Comparison of ENCODE assay signal across 13 cellular contexts in genomic region chr14:100212476-100213333, GRCh38. TPM values are rescaled to one million over a fixed set of nuclear protein-coding genes. Genes with fewer than 3 reads are reported as not detected.
DNase-seq lines count a peak whose midpoint lies in the region; ATAC-seq and TF ChIP-seq lines count a peak whose summit lies in the region.
"Had no signal": no experiment of that assay in that cellular context is flagged by ENCODE, and none has a peak within 500 bp of the region (broad histone marks: within the 10 kb centered on the region; RNA-seq: fewer than 3 reads in every experiment).

No MANE protein-coding gene starts in this region.

- in situ Hi-C loops in SK-MEL-5 (cut with HindIII; ENCODE audit: low pct_unique_long_range_greater_than_20kb, low sequenced_read_pairs): no loop called here

- H3K27ac ChIP-seq in psoas muscle: peak overlapping the region; percentile 98
- H3K27ac ChIP-seq in right atrium auricular region: peak overlapping the region in 1 of 2 donors; percentile 98

- H3K27ac Mint-ChIP-seq in activated T-cell treated with anti-CD3 and anti-CD28 coated beads, Interleukin-2, amount 50 U/mL, for 24 hours: peak overlapping the region; percentile 93
- peak overlapping the region; percentile 17 for H3K27ac Mint-ChIP-seq in central memory CD8-positive, alpha-beta T cell (ENCODE audit: low read depth)

- no peaks in the 10 kb centered on the region for H3K27me3 Mint-ChIP-seq in activated T-cell treated with anti-CD3 and anti-CD28 coated beads, Interleukin-2, amount 50 U/mL, for 24 hours
- H3K27me3 Mint-ChIP-seq in central memory CD8-positive, alpha-beta T cell: no peaks in the 10 kb centered on the region

- H3K36me3 Mint-ChIP-seq in activated T-cell treated with anti-CD3 and anti-CD28 coated beads, Interleukin-2, amount 50 U/mL, for 24 hours (ENCODE audit: low read depth): peaks cover 4% of the 10 kb centered on the region
- H3K36me3 Mint-ChIP-seq in central memory CD8-positive, alpha-beta T cell (ENCODE audit: insufficient read depth): peaks cover 3% of the 10 kb centered on the region

- H3K27me3 ChIP-seq in psoas muscle (ENCODE audit: insufficient read depth in 3 of 3, low read length in 2 of 3) (no peaks in the 10 kb centered on the region), right atrium auricular region (no peaks in the 10 kb centered on the region)

- WGBS in psoas muscle, 3 donors: 89 to 93% (median 89%) methylated on average over 7 of the region's 7 CpGs

- no peak for ATAC-seq in central memory CD8-positive, alpha-beta T cell (replicated peaks; ENCODE audit: extremely low read depth, poor library complexity, severe bottlenecking)
- ATAC-seq in psoas muscle (no peak), HG02885 (IDR thresholded peaks at IDR 0.05; ENCODE audit: poor library complexity, unreplicated experiment) (no peak)
- ATAC-seq: esophagus mucosa had no signal

- H3K9me3 ChIP-seq in psoas muscle: no peaks in the 10 kb centered on the region
- H3K9me3 ChIP-seq in right atrium auricular region: no peaks in the 10 kb centered on the region

- no peaks in the 10 kb centered on the region for H3K36me3 ChIP-seq in psoas muscle (ENCODE audit: insufficient read depth in 1 of 2, low read depth in 1 of 2)
- H3K36me3 ChIP-seq in right atrium auricular region: no peaks in the 10 kb centered on the region

- DNase-seq in activated T-cell treated with anti-CD3 and anti-CD28 coated beads, Interleukin-2, amount 50 U/mL, for 24 hours: peak; percentile 40
- no peak for DNase-seq in activated T-cell treated with anti-CD3 and anti-CD28 coated beads for 4 hours
- peak; percentile 24 for DNase-seq in SK-MEL-5 (ENCODE audit: low read depth, low spot score)
- DNase-seq in central memory CD8-positive, alpha-beta T cell (ENCODE audit: low spot score in 2 of 2): no peak
- DNase-seq in psoas muscle: no peak
- DNase-seq in NCI-H446 (lab: John Stamatoyannopoulos, UW): no peak
- no peak for DNase-seq in right atrium auricular region (ENCODE audit: low spot score)
- DNase-seq: ACHN, midbrain, NCI-H2171 treated with DMSO at 0.1 percent for 48 hours had no signal

- intact Hi-C loops in psoas muscle (cut with DNase I): no loop called here

- H3K4me3 ChIP-seq in psoas muscle (no peak overlapping the region), right atrium auricular region (no peak overlapping the region)

- TF ChIP-seq CTCF in psoas muscle (IDR thresholded peaks at IDR 0.05): no peak
- TF ChIP-seq CTCF in right atrium auricular region (IDR thresholded peaks at IDR 0.05): no peak

- H3K9me3 Mint-ChIP-seq in activated T-cell treated with anti-CD3 and anti-CD28 coated beads, Interleukin-2, amount 50 U/mL, for 24 hours: no peaks in the 10 kb centered on the region
- no peaks in the 10 kb centered on the region for H3K9me3 Mint-ChIP-seq in central memory CD8-positive, alpha-beta T cell

- peak overlapping the region; percentile 84 for H3K4me3 Mint-ChIP-seq in activated T-cell treated with anti-CD3 and anti-CD28 coated beads, Interleukin-2, amount 50 U/mL, for 24 hours
- peak overlapping the region; percentile 75 for H3K4me3 Mint-ChIP-seq in central memory CD8-positive, alpha-beta T cell

- H3K4me1 ChIP-seq in psoas muscle (peaks cover 8% of the 10 kb centered on the region), right atrium auricular region (peaks cover 0 to 12% of the 10 kb centered on the region in 2 donors)

- peaks cover 28% of the 10 kb centered on the region for H3K4me1 Mint-ChIP-seq in activated T-cell treated with anti-CD3 and anti-CD28 coated beads, Interleukin-2, amount 50 U/mL, for 24 hours (ENCODE audit: low read depth)
- H3K4me1 Mint-ChIP-seq in central memory CD8-positive, alpha-beta T cell: peaks cover 21% of the 10 kb centered on the region

RNA-seq across cellular contexts. Expression of gene YY1, which starts 26.2 kb away (rescaled TPM):
- total RNA-seq in SK-MEL-5 (2014; rRNA removed; shearing (Covaris generic)): 56.5 and 60.4 TPM in 2 replicates
- 41.0 and 42.6 TPM in 2 replicates for polyA plus RNA-seq in SK-MEL-5 (2015; cell fraction: cytosol; rRNA removed)
- 52.3 and 55.1 TPM in 2 replicates for polyA plus RNA-seq in SK-MEL-5 (2015; cell fraction: nucleus; rRNA removed)
- total RNA-seq in psoas muscle (10 to 100 TPM; 44.6 to 58.4 (median 53.3) TPM), right atrium auricular region (10 to 100 TPM; 31.3 to 36.3 TPM)
- 10 to 100 TPM; 23.8 to 44.3 (median 34.7) TPM for polyA plus RNA-seq in psoas muscle

RNA-seq across cellular contexts. Expression of gene DEGS2, which starts 53.3 kb away (rescaled TPM):
- total RNA-seq in SK-MEL-5 (2014; rRNA removed; shearing (Covaris generic)): not detected in 2 replicates
- not detected in 2 replicates for polyA plus RNA-seq in SK-MEL-5 (2015; cell fraction: cytosol; rRNA removed)
- not detected in 2 replicates for polyA plus RNA-seq in SK-MEL-5 (2015; cell fraction: nucleus; rRNA removed)
- total RNA-seq in psoas muscle (under 1 TPM in 1 of 4 donors, not detected in 3; 0.11 TPM), right atrium auricular region (not detected)
- under 1 TPM; 0.04 to 0.39 (median 0.38) TPM for polyA plus RNA-seq in psoas muscle
- total RNA-seq: LHCN-M2 had no signal

Comparison
In these comparisons a context has a peak if more than half of its experiments do, and no peak if none do; other contexts are left out.
1. DNase-seq: peak in activated T-cell treated with anti-CD3 and anti-CD28 coated beads, Interleukin-2, amount 50 U/mL, for 24 hours (single experiment) and SK-MEL-5 (single experiment); none in activated T-cell treated with anti-CD3 and anti-CD28 coated beads for 4 hours (single experiment), central memory CD8-positive, alpha-beta T cell (0 of 2), psoas muscle (0 of 2), NCI-H446 (0 of 2) and right atrium auricular region (single experiment).